Comparison of ENCODE assay signal across 8 cellular contexts in genomic region chr3:14261229-14261628, GRCh38.
DNase-seq lines count a peak whose midpoint lies in the region; ATAC-seq and TF ChIP-seq lines count a peak whose summit lies in the region.

No MANE protein-coding gene starts in this region.

- intact Hi-C loops in activated naive CD4-positive, alpha-beta T cell treated with anti-CD3 and anti-CD28 coated beads for 36 hours (cut with micrococcal nuclease) = loop anchor here (1.0 to 10.0 kb wide), 7 partner anchors 58 to 660 kb away; no protein-coding TSS in a partner anchor
- intact Hi-C loops in posterior cingulate gyrus (cut with DNase I) (loop anchor here (1.0 to 10.0 kb wide), 3 partner anchors 58 to 207 kb away; no protein-coding TSS in a partner anchor), upper lobe of right lung (cut with DNase I) (loop anchor here (5.0 kb wide), 1 partner anchor 206 kb away; no protein-coding TSS in a partner anchor)

- H3K27me3 Mint-ChIP-seq in activated naive CD4-positive, alpha-beta T cell treated with anti-CD3 and anti-CD28 coated beads for 36 hours (ENCODE audit: low read depth) = no peaks in the 10 kb centered on the region

- H3K4me1 ChIP-seq in KMS-11 (ENCODE audit: low read depth, poor library complexity, severe bottlenecking) (no peaks in the 10 kb centered on the region), upper lobe of right lung (peaks cover 4% of the 10 kb centered on the region)

- no peaks in the 10 kb centered on the region for H3K9me3 ChIP-seq in upper lobe of right lung

- H3K4me3 ChIP-seq in KMS-11 (IDR thresholded peaks at IDR 0.05; ENCODE audit: insufficient read depth, low read depth, low read length) = no peak overlapping the region
- no peak overlapping the region for H3K4me3 ChIP-seq in upper lobe of right lung

- H3K36me3 Mint-ChIP-seq in activated naive CD4-positive, alpha-beta T cell treated with anti-CD3 and anti-CD28 coated beads for 36 hours (ENCODE audit: low read depth) = no peaks in the 10 kb centered on the region

- CTCF ChIA-PET in activated naive CD4-positive, alpha-beta T cell treated with anti-CD3 and anti-CD28 coated beads for 36 hours (lab: Charles Lee) = interaction anchor here (0.6 to 2.9 kb wide), 22 partner anchors 9 to 364 kb away, joined by 3 to 15 read pairs (median 3); no protein-coding TSS in a partner anchor

- no peak overlapping the region for H2AFZ ChIP-seq in KMS-11 (ENCODE audit: low read depth)

- ATAC-seq in upper lobe of right lung = peak; percentile 95

- no peaks in the 10 kb centered on the region for H4K20me1 ChIP-seq in KMS-11 (ENCODE audit: insufficient read depth)

- H3K4me1 Mint-ChIP-seq in activated naive CD4-positive, alpha-beta T cell treated with anti-CD3 and anti-CD28 coated beads for 36 hours (ENCODE audit: low read depth) = no peaks in the 10 kb centered on the region

- no peaks in the 10 kb centered on the region for H3K27me3 ChIP-seq in KMS-11 (ENCODE audit: insufficient read depth, low read depth)
- H3K27me3 ChIP-seq in upper lobe of right lung = no peaks in the 10 kb centered on the region

- H3K27ac Mint-ChIP-seq in activated naive CD4-positive, alpha-beta T cell treated with anti-CD3 and anti-CD28 coated beads for 36 hours = no peak overlapping the region

- H3K79me2 ChIP-seq in KMS-11 (ENCODE audit: insufficient read depth, low read depth) = no peaks in the 10 kb centered on the region

- no peak overlapping the region for H3K9ac ChIP-seq in KMS-11

- TF ChIP-seq CTCF in KMS-11 (conservative IDR thresholded peaks at IDR 0.05; ENCODE audit: low read depth, low read length) = peak; percentile 90
- peak; percentile 97 for TF ChIP-seq CTCF in upper lobe of right lung (IDR thresholded peaks at IDR 0.05)

- H3K4me2 ChIP-seq in KMS-11 = no peak overlapping the region

- H3K27ac ChIP-seq in KMS-11 = no peak overlapping the region
- H3K27ac ChIP-seq in upper lobe of right lung = no peak overlapping the region

- DNase-seq in GDM1 (lab: John Stamatoyannopoulos, UW) (peak; percentile 60), SKM-1 treated with dmso at 0.1 percent for 144 hours (lab: John Stamatoyannopoulos, UW; ENCODE audit: unreplicated experiment) (peak; percentile 61), glomerular visceral epithelial cell (ENCODE audit: extremely low spot score) (peak; percentile 80), posterior cingulate gyrus (peak; percentile 69 to 98 (median 90)), upper lobe of right lung (peak; percentile 89), COR-L47 (lab: John Stamatoyannopoulos, UW) (no peak)
- DNase-seq in activated naive CD4-positive, alpha-beta T cell treated with anti-CD3 and anti-CD28 coated beads for 36 hours = peak; percentile 86

- no peaks in the 10 kb centered on the region for H3K9me3 Mint-ChIP-seq in activated naive CD4-positive, alpha-beta T cell treated with anti-CD3 and anti-CD28 coated beads for 36 hours

- H3K4me3 Mint-ChIP-seq in activated naive CD4-positive, alpha-beta T cell treated with anti-CD3 and anti-CD28 coated beads for 36 hours = no peak overlapping the region

- H3K36me3 ChIP-seq in KMS-11 (ENCODE audit: insufficient read depth) = no peaks in the 10 kb centered on the region
- H3K36me3 ChIP-seq in upper lobe of right lung = no peaks in the 10 kb centered on the region
